In genomic region chr12:115932073-115932472, GRCh38 we compare ENCODE assay signal across 20 cellular contexts.
"Had no signal": no experiment of that assay in that cellular context is flagged by ENCODE, and none has a peak within 500 bp of the region (broad histone marks: within the 10 kb centered on the region; RNA-seq: fewer than 3 reads in every experiment).

No MANE protein-coding gene starts in this region.

- DNase-seq: activated CD4-positive, alpha-beta T cell treated with anti-CD3 and anti-CD28 coated beads, Interleukin-2, amount 10 ng/mL, durations not matched to agents 24 days and 14 days; activated CD8-positive, alpha-beta T cell treated with anti-CD3 and anti-CD28 coated beads for 36 hours; activated naive CD4-positive, alpha-beta T cell; activated naive CD8-positive, alpha-beta T cell treated with anti-CD3 and anti-CD28 coated beads, Interleukin-2, amount 10 ng/mL, durations not matched to agents 7 days and 5 days; activated T-cell treated with anti-CD3 and anti-CD28 coated beads, Interleukin-2, amount 50 U/mL, for 1 hour; body of pancreas; foreskin keratinocyte; left lung; nephron progenitor cell; nucleus accumbens; stimulated activated CD4-positive, alpha-beta T cell treated with anti-CD3 and anti-CD28 coated beads, Interleukin-12 subunit alpha, Interleukin-12 subunit beta, amount 100 ng/mL, for 4 hours; stimulated activated CD4-positive, alpha-beta T cell treated with anti-CD3 and anti-CD28 coated beads, Interleukin-2, amount 100 ng/mL, for 24 hours; stimulated activated naive CD8-positive, alpha-beta T cell treated with anti-CD3 and anti-CD28 coated beads, Interleukin-15, Interleukin-2, amounts not matched to agents 100 U/mL and 50 U/mL, for 24 hours; substantia nigra; T-helper 9 cell; tibial artery had no signal

- H3K4me2 ChIP-seq: hepatocyte had no signal

- H3K27ac ChIP-seq: body of pancreas, foreskin keratinocyte, hepatocyte, left lung, tibial artery had no signal

- H2AFZ ChIP-seq: hepatocyte had no signal

- H3K9me3 ChIP-seq: body of pancreas, left lung, tibial artery had no signal

- H3K4me1 ChIP-seq: body of pancreas, foreskin keratinocyte, left lung, tibial artery had no signal

- ATAC-seq: activated CD8-positive, alpha-beta T cell treated with anti-CD3 and anti-CD28 coated beads for 36 hours; activated T-helper 17 cell treated with anti-CD3 and anti-CD28 coated beads, Interleukin-2, amount 50 U/mL, for 72 hours; body of pancreas; foreskin keratinocyte; left lung; stimulated activated naive CD8-positive, alpha-beta T cell treated with anti-CD3 and anti-CD28 coated beads, Interleukin-15, Interleukin-2, amounts not matched to agents 100 U/mL and 50 U/mL, for 24 hours had no signal

- H3K79me2 ChIP-seq: hepatocyte had no signal

- H3K4me3 ChIP-seq: body of pancreas, hepatocyte, left lung, tibial artery had no signal

- H3K36me3 ChIP-seq: left lung, tibial artery had no signal

- H3K27me3 ChIP-seq: body of pancreas, hepatocyte, tibial artery had no signal

- FAIRE-seq: keratinocyte, urothelium cell line had no signal
